Comparison of ENCODE assay signal across 9 cellular contexts in genomic region chr9:104747245-104747564, GRCh38. TPM values are rescaled to one million over a fixed set of nuclear protein-coding genes. Genes with fewer than 3 reads are reported as not detected.
DNase-seq lines count a peak whose midpoint lies in the region; ATAC-seq and TF ChIP-seq lines count a peak whose summit lies in the region.
"Had no signal": no experiment of that assay in that cellular context is flagged by ENCODE, and none has a peak within 500 bp of the region (broad histone marks: within the 10 kb centered on the region; RNA-seq: fewer than 3 reads in every experiment).

No MANE protein-coding gene starts in this region.

- H3K9me3 ChIP-seq in Panc1 (ENCODE audit: control insufficient read depth, insufficient read depth, low read depth, low read length): no peaks in the 10 kb centered on the region
- no peaks in the 10 kb centered on the region for H3K9me3 ChIP-seq in prostate gland

- in situ Hi-C loops in Panc1 (cut with HindIII; ENCODE audit: low pct_unique_long_range_greater_than_20kb, low sequenced_read_pairs): no loop called here

- no TSS peak for BruUV-seq in Panc1 (replicated peaks; lab: Mats Ljungman, UMichigan)

- H3K27ac ChIP-seq in Panc1 (ENCODE audit: low read length) (peak overlapping the region; percentile 88), prostate gland (peak overlapping the region; percentile 89 to 95)

- H3K36me3 ChIP-seq in Panc1 (ENCODE audit: control insufficient read depth, insufficient read depth, low read length) (peaks cover 3% of the 10 kb centered on the region), prostate gland (no peaks in the 10 kb centered on the region)

- H3K4me1 ChIP-seq in Panc1 (ENCODE audit: control insufficient read depth, insufficient read depth, low read length) (peaks cover 8% of the 10 kb centered on the region), prostate gland (replicated peaks) (peaks cover 3% of the 10 kb centered on the region)

- ATAC-seq in GM18867 (IDR thresholded peaks at IDR 0.05; ENCODE audit: unreplicated experiment) (peak; percentile 23), Panc1 (peak; percentile 61)

- POLR2A ChIA-PET in Panc1 (lab: Charles Lee): no interaction called here

- DNase-seq in Panc1 (ENCODE audit: low read depth, low spot score) (no peak), fibroblast of mammary gland (ENCODE audit: low read depth) (no peak), prostate gland (ENCODE audit: low spot score) (no peak), NCI-H446 treated with DMSO at 0.1 percent for 48 hours (lab: John Stamatoyannopoulos, UW) (no peak), SKM-1 treated with dmso at 0.1 percent for 144 hours (lab: John Stamatoyannopoulos, UW; ENCODE audit: unreplicated experiment) (no peak), NAMALWA (ENCODE audit: low spot score) (no peak), MV-4-11 (lab: John Stamatoyannopoulos, UW) (no peak)

- WGBS in prostate gland: 0% methylated on average over 9 of the region's 9 CpGs

- TF ChIP-seq CTCF in Panc1 (IDR thresholded peaks at IDR 0.05) (no peak), fibroblast of mammary gland (conservative IDR thresholded peaks at IDR 0.05; ENCODE audit: control insufficient read depth, insufficient read depth, low read depth, low read length) (no peak), prostate gland (IDR thresholded peaks at IDR 0.05) (no peak)

- CTCF ChIA-PET in Panc1 (lab: Charles Lee): interaction anchor here (0.6 kb wide), 1 partner anchor 16 kb away, joined by 3 read pairs; no protein-coding TSS in a partner anchor

- no peaks in the 10 kb centered on the region for H3K27me3 ChIP-seq in Panc1 (ENCODE audit: control insufficient read depth, insufficient read depth, low read length)
- H3K27me3 ChIP-seq in prostate gland (replicated peaks; ENCODE audit: insufficient read depth): no peaks in the 10 kb centered on the region

- intact Hi-C loops in Panc1 (cut with micrococcal nuclease; ENCODE audit: unreplicated experiment): no loop called here
- intact Hi-C loops in prostate gland (cut with DNase I): no loop called here

- H3K4me3 ChIP-seq in Panc1 (ENCODE audit: low read depth in 2 of 2, low read length in 2 of 2) (peak overlapping the region; percentile 78 to 87), fibroblast of mammary gland (ENCODE audit: control insufficient read depth, low read depth, low read length) (peak overlapping the region; percentile 83), prostate gland (peak overlapping the region; percentile 59 to 71)

- TF ChIP-seq POLR2A in prostate gland (IDR thresholded peaks at IDR 0.05): no peak

RNA-seq across cellular contexts. Expression of gene NIPSNAP3A, which starts 0.3 kb away (rescaled TPM):
- total RNA-seq in Panc1 (2021; ENCODE audit: unreplicated experiment) (17.4 TPM), prostate gland (10 to 100 TPM; 14.6 to 18.8 TPM)
- polyA plus RNA-seq in Panc1 (2012; ENCODE audit: insufficient read length): 11.6 TPM

RNA-seq across cellular contexts. Expression of gene NIPSNAP3B, which starts 16.7 kb away (rescaled TPM):
- total RNA-seq in Panc1 (2021; ENCODE audit: unreplicated experiment) (1.2 TPM), prostate gland (1 to 10 TPM; 2.4 to 3.6 TPM)
- 0.96 TPM for polyA plus RNA-seq in Panc1 (2012; ENCODE audit: insufficient read length)

RNA-seq across cellular contexts. Expression of gene OR13D1, which starts 52.9 kb away (rescaled TPM):
- total RNA-seq in Panc1 (2021; ENCODE audit: unreplicated experiment) (not detected), prostate gland (not detected)
- polyA plus RNA-seq in Panc1 (2012; ENCODE audit: insufficient read length): not detected
- total RNA-seq: T-helper 1 cell treated with Interleukin-12 subunit alpha and Interleukin-12 subunit beta and Interleukin-4 antibody, amounts not matched to agents 30 ng/mL and 1 ng/mL, for 36 hours had no signal
